ENCODE assay signal across 9 cellular contexts in the genomic region with DNA sequence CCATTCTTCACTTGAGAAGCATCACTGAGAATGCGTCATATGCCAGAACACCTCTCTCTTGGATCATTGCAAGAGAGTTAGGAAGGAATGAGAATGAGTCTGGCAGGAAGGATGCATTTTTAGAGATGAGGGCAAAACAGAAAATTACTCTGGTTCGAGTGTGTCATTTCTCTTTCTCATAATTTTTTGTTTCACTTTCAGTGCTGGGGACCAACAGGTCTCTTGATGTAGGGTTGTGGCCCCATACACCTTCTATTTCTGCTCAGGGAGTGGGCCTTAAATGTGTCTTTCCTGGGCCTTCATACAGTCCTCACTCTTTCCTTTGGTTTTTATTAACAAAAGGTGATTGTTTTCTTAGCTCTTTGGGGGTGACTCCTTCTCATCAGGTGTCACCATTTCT.
DNase-seq lines count a peak whose midpoint lies in the region; ATAC-seq and TF ChIP-seq lines count a peak whose summit lies in the region.
"Had no signal": no experiment of that assay in that cellular context is flagged by ENCODE, and none has a peak within 500 bp of the region (broad histone marks: within the 10 kb centered on the region; RNA-seq: fewer than 3 reads in every experiment).

No MANE protein-coding gene starts in this region.

- H3K27me3 ChIP-seq in esophagus muscularis mucosa (no peaks in the 10 kb centered on the region), BE2C (no peaks in the 10 kb centered on the region), prostate gland (replicated peaks; ENCODE audit: insufficient read depth) (no peaks in the 10 kb centered on the region)
- H3K27me3 ChIP-seq: dorsolateral prefrontal cortex had no signal

- H3K4me3 ChIP-seq in esophagus muscularis mucosa = no peak overlapping the region
- no peak overlapping the region for H3K4me3 ChIP-seq in BE2C (ENCODE audit: low read depth, low read length)
- H3K4me3 ChIP-seq in prostate gland = no peak overlapping the region
- H3K4me3 ChIP-seq: dorsolateral prefrontal cortex had no signal

- no peak for TF ChIP-seq CTCF in esophagus muscularis mucosa (IDR thresholded peaks at IDR 0.05)
- no peak for TF ChIP-seq CTCF in BE2C (IDR thresholded peaks at IDR 0.05; ENCODE audit: low read depth, low read length)
- no peak for TF ChIP-seq CTCF in prostate gland (IDR thresholded peaks at IDR 0.05)

- peaks cover 2 to 10% (median 6%) of the 10 kb centered on the region in 4 donors for H3K4me1 ChIP-seq in esophagus muscularis mucosa
- H3K4me1 ChIP-seq in BE2C = no peaks in the 10 kb centered on the region; the same call in 1 of the 2 replicates
- H3K4me1 ChIP-seq in prostate gland (replicated peaks) = no peaks in the 10 kb centered on the region

- H3K36me3 ChIP-seq in esophagus muscularis mucosa = peaks cover 0 to 7% (median 0%) of the 10 kb centered on the region in 4 donors
- no peaks in the 10 kb centered on the region for H3K36me3 ChIP-seq in BE2C
- no peaks in the 10 kb centered on the region for H3K36me3 ChIP-seq in prostate gland

- DNase-seq in esophagus muscularis mucosa (ENCODE audit: extremely low spot score) (peak; percentile 5), putamen (ENCODE audit: low spot score) (no peak), BE2C (no peak), prostate gland (ENCODE audit: low spot score) (no peak)
- DNase-seq: dorsolateral prefrontal cortex, IMR-90 had no signal

- H3K9me3 ChIP-seq in esophagus muscularis mucosa = no peaks in the 10 kb centered on the region
- no peaks in the 10 kb centered on the region for H3K9me3 ChIP-seq in BE2C
- H3K9me3 ChIP-seq in prostate gland = no peaks in the 10 kb centered on the region

- no peak overlapping the region for H3K27ac ChIP-seq in esophagus muscularis mucosa (replicated peaks in 1 of 4)
- H3K27ac ChIP-seq in prostate gland = no peak overlapping the region
- H3K27ac ChIP-seq: dorsolateral prefrontal cortex had no signal

- ATAC-seq in GM18858 (IDR thresholded peaks at IDR 0.05; ENCODE audit: unreplicated experiment) = peak; percentile 82
- ATAC-seq in GM21381 (IDR thresholded peaks at IDR 0.05; ENCODE audit: unreplicated experiment) = peak; percentile 95
- peak; percentile 87 for ATAC-seq in HG03196 (IDR thresholded peaks at IDR 0.05; ENCODE audit: unreplicated experiment)

- intact Hi-C loops in esophagus muscularis mucosa (cut with DNase I) (no loop called here), prostate gland (cut with DNase I) (loop anchor here (10.0 kb wide), 1 partner anchor 724 kb away; no protein-coding TSS in a partner anchor)

- TF ChIP-seq POLR2A in esophagus muscularis mucosa (IDR thresholded peaks at IDR 0.05; ENCODE audit: low read depth) (no peak), prostate gland (IDR thresholded peaks at IDR 0.05) (no peak)

- 80% methylated on average over 2 of the region's 2 CpGs for WGBS in esophagus muscularis mucosa
- WGBS in prostate gland = 95% methylated on average over 2 of the region's 2 CpGs

- TF ChIP-seq EP300 in esophagus muscularis mucosa (IDR thresholded peaks at IDR 0.05) = no peak
